8 cellular contexts compared by ENCODE assay signal in genomic region chr19:9673912-9674668, GRCh38. TPM values are rescaled to one million over a fixed set of nuclear protein-coding genes. Genes with fewer than 3 reads are reported as not detected.
DNase-seq lines count a peak whose midpoint lies in the region; ATAC-seq and TF ChIP-seq lines count a peak whose summit lies in the region.

No MANE protein-coding gene starts in this region.

- TF ChIP-seq CTCF in BJ (IDR thresholded peaks at IDR 0.05; ENCODE audit: insufficient read depth, low read depth, low read length), result no peak

- peaks cover 61% of the 10 kb centered on the region for H3K36me3 Mint-ChIP-seq in activated CD8-positive, alpha-beta memory T cell treated with anti-CD3 and anti-CD28 coated beads, Interleukin-2, amount 10 ng/mL, durations not matched to agents 7 days and 5 days

- peaks cover 30% of the 10 kb centered on the region for H3K9me3 Mint-ChIP-seq in activated CD8-positive, alpha-beta memory T cell treated with anti-CD3 and anti-CD28 coated beads, Interleukin-2, amount 10 ng/mL, durations not matched to agents 7 days and 5 days (ENCODE audit: low read depth)

- H3K9ac ChIP-seq in rectal smooth muscle tissue (ENCODE audit: low read length), result peak overlapping the region; percentile 74

- H3K27me3 ChIP-seq in BJ (ENCODE audit: control insufficient read depth, insufficient read depth, low read length) (no peaks in the 10 kb centered on the region), rectal smooth muscle tissue (ENCODE audit: control insufficient read depth, insufficient read depth, low read length) (no peaks in the 10 kb centered on the region)

- DNase-seq in BJ (ENCODE audit: low read depth), result no peak
- DNase-seq in HT-29 (ENCODE audit: low spot score), result peak; percentile 20
- peak; percentile 41 for DNase-seq in activated CD8-positive, alpha-beta memory T cell treated with anti-CD3 and anti-CD28 coated beads, Interleukin-2, amount 10 ng/mL, durations not matched to agents 7 days and 5 days
- peak; percentile 5 for DNase-seq in fibroblast of peridontal ligament (ENCODE audit: extremely low read depth)
- DNase-seq in COLO668 (lab: John Stamatoyannopoulos, UW; ENCODE audit: unreplicated experiment), result no peak
- no peak for DNase-seq in COR-L47 (lab: John Stamatoyannopoulos, UW)

- peaks cover 28% of the 10 kb centered on the region for H3K4me1 Mint-ChIP-seq in activated CD8-positive, alpha-beta memory T cell treated with anti-CD3 and anti-CD28 coated beads, Interleukin-2, amount 10 ng/mL, durations not matched to agents 7 days and 5 days

- no peaks in the 10 kb centered on the region for H3K27me3 Mint-ChIP-seq in activated CD8-positive, alpha-beta memory T cell treated with anti-CD3 and anti-CD28 coated beads, Interleukin-2, amount 10 ng/mL, durations not matched to agents 7 days and 5 days

- H3K4me1 ChIP-seq in rectal smooth muscle tissue (ENCODE audit: control insufficient read depth, insufficient read depth, low read length), result peaks cover 3% of the 10 kb centered on the region

- H3K4me3 Mint-ChIP-seq in activated CD8-positive, alpha-beta memory T cell treated with anti-CD3 and anti-CD28 coated beads, Interleukin-2, amount 10 ng/mL, durations not matched to agents 7 days and 5 days, result peak overlapping the region; percentile 92

- H3K4me3 ChIP-seq in BJ (ENCODE audit: low read depth, low read length) (peak overlapping the region; percentile 87), rectal smooth muscle tissue (ENCODE audit: low read length) (peak overlapping the region; percentile 90)

- peak overlapping the region; percentile 98 for H3K27ac Mint-ChIP-seq in activated CD8-positive, alpha-beta memory T cell treated with anti-CD3 and anti-CD28 coated beads, Interleukin-2, amount 10 ng/mL, durations not matched to agents 7 days and 5 days

- peak; percentile 40 for ATAC-seq in activated CD8-positive, alpha-beta memory T cell treated with anti-CD3 and anti-CD28 coated beads, Interleukin-2, amount 10 ng/mL, durations not matched to agents 7 days and 5 days
- ATAC-seq in HG02763 (IDR thresholded peaks at IDR 0.05; ENCODE audit: unreplicated experiment), result no peak

- CTCF ChIA-PET in BJ (lab: Yijun Ruan, JAX), result no interaction called here
- CTCF ChIA-PET in activated CD8-positive, alpha-beta memory T cell treated with anti-CD3 and anti-CD28 coated beads, Interleukin-2, amount 10 ng/mL, durations not matched to agents 7 days and 5 days (lab: Charles Lee), result no interaction called here

- H3K36me3 ChIP-seq in BJ (ENCODE audit: control insufficient read depth, insufficient read depth, low read length), result no peaks in the 10 kb centered on the region; the same call in 1 of the 2 replicates
- H3K36me3 ChIP-seq in rectal smooth muscle tissue (ENCODE audit: control insufficient read depth, insufficient read depth, low read length), result no peaks in the 10 kb centered on the region

- H3K27ac ChIP-seq in rectal smooth muscle tissue (ENCODE audit: low read depth, low read length), result peak overlapping the region; percentile 76

- POLR2A ChIA-PET in BJ (lab: Charles Lee), result no interaction called here

RNA-seq across cellular contexts. Expression of gene ZNF562, which starts 0.8 kb away (rescaled TPM):
- polyA plus RNA-seq in BJ (2011; rRNA removed), result 6.3 and 14.1 TPM in 2 replicates
- 29.6 and 44.5 TPM in 2 replicates for polyA minus RNA-seq in BJ (2011; rRNA and poly(A)+ RNA removed)
- 14.2 and 27.3 TPM in 2 replicates for total RNA-seq in HT-29 (2014; rRNA removed; shearing (Covaris generic))
- total RNA-seq in activated CD8-positive, alpha-beta memory T cell treated with anti-CD3 and anti-CD28 coated beads, Interleukin-2, amount 10 ng/mL, durations not matched to agents 7 days and 5 days, result 10 to 100 TPM; 25.9 to 26.7 TPM

RNA-seq across cellular contexts. Expression of gene ZNF561, which starts 53.1 kb away (rescaled TPM):
- polyA plus RNA-seq in BJ (2011; rRNA removed), result 31.4 and 42.3 TPM in 2 replicates
- polyA minus RNA-seq in BJ (2011; rRNA and poly(A)+ RNA removed), result 40.7 and 75.2 TPM in 2 replicates
- 4.7 and 11.3 TPM in 2 replicates for total RNA-seq in HT-29 (2014; rRNA removed; shearing (Covaris generic))
- total RNA-seq in activated CD8-positive, alpha-beta memory T cell treated with anti-CD3 and anti-CD28 coated beads, Interleukin-2, amount 10 ng/mL, durations not matched to agents 7 days and 5 days, result 10 to 100 TPM; 23.0 to 30.8 TPM

Comparison
In these comparisons a context has a peak if more than half of its experiments do, and no peak if none do; other contexts are left out.
1. DNase-seq: peak in HT-29 (single experiment), activated CD8-positive, alpha-beta memory T cell treated with anti-CD3 and anti-CD28 coated beads, Interleukin-2, amount 10 ng/mL, durations not matched to agents 7 days and 5 days (single experiment) and fibroblast of peridontal ligament (single experiment); none in BJ (single experiment), COLO668 (single experiment) and COR-L47 (single experiment).